20 cellular contexts compared by ENCODE assay signal in genomic region chr11:81989093-81989492, GRCh38.
DNase-seq lines count a peak whose midpoint lies in the region; ATAC-seq and TF ChIP-seq lines count a peak whose summit lies in the region.
"Had no signal": no experiment of that assay in that cellular context is flagged by ENCODE, and none has a peak within 500 bp of the region (broad histone marks: within the 10 kb centered on the region; RNA-seq: fewer than 3 reads in every experiment).

No MANE protein-coding gene starts in this region.

- H3K4me1 ChIP-seq in foreskin keratinocyte: no peaks in the 10 kb centered on the region
- H3K4me1 ChIP-seq: Caco-2, left lung, Peyer's patch had no signal

- H3K27me3 ChIP-seq in foreskin keratinocyte: no peaks in the 10 kb centered on the region
- H3K27me3 ChIP-seq: left lung, Peyer's patch had no signal

- DNase-seq in AG08396 (ENCODE audit: low spot score) (peak; percentile 9), NCI-H69 (lab: John Stamatoyannopoulos, UW) (peak; percentile 24), brain pericyte (ENCODE audit: low read depth, low spot score) (peak; percentile 79), foreskin keratinocyte (peak in 1 of 2 donors; percentile 56), NCI-H128 (lab: John Stamatoyannopoulos, UW; ENCODE audit: unreplicated experiment) (no peak)
- no peak for DNase-seq in stimulated activated CD4-positive, alpha-beta T cell treated with anti-CD3 and anti-CD28 coated beads, Interleukin-4, amount 100 ng/mL, for 1 hour
- DNase-seq: activated CD4-positive, alpha-beta T cell treated with anti-CD3 and anti-CD28 coated beads, Interleukin-2, amount 50 U/mL, for 48 hours; activated gamma-delta T cell; Caco-2; H7; head of caudate nucleus; Karpas-422; left lung; NCI-H146; NCI-H2227 treated with DMSO at 0.1 percent for 48 hours; NCI-H82; Peyer's patch had no signal

- ATAC-seq in foreskin keratinocyte: peak; percentile 38
- ATAC-seq in HG03280 (IDR thresholded peaks at IDR 0.05; ENCODE audit: unreplicated experiment): no peak
- ATAC-seq in HG03432 (IDR thresholded peaks at IDR 0.05; ENCODE audit: unreplicated experiment): no peak
- ATAC-seq: left lung; stimulated activated effector memory CD8-positive, alpha-beta T cell treated with anti-CD3 and anti-CD28 coated beads, Interleukin-12 subunit alpha, Interleukin-12 subunit beta, amount 100 ng/mL, for 72 hours had no signal

- no peak overlapping the region for H3K27ac ChIP-seq in foreskin keratinocyte
- H3K27ac ChIP-seq: left lung, Peyer's patch had no signal

- no peak for TF ChIP-seq CTCF in foreskin keratinocyte (conservative IDR thresholded peaks at IDR 0.05)

Comparison
In these comparisons a context has a peak if more than half of its experiments do, and no peak if none do; other contexts are left out.
1. DNase-seq: peak in AG08396 (single experiment), NCI-H69 (single experiment) and brain pericyte (single experiment); none in stimulated activated CD4-positive, alpha-beta T cell treated with anti-CD3 and anti-CD28 coated beads, Interleukin-4, amount 100 ng/mL, for 1 hour (single experiment) and NCI-H128 (single experiment).